In the genomic region with DNA sequence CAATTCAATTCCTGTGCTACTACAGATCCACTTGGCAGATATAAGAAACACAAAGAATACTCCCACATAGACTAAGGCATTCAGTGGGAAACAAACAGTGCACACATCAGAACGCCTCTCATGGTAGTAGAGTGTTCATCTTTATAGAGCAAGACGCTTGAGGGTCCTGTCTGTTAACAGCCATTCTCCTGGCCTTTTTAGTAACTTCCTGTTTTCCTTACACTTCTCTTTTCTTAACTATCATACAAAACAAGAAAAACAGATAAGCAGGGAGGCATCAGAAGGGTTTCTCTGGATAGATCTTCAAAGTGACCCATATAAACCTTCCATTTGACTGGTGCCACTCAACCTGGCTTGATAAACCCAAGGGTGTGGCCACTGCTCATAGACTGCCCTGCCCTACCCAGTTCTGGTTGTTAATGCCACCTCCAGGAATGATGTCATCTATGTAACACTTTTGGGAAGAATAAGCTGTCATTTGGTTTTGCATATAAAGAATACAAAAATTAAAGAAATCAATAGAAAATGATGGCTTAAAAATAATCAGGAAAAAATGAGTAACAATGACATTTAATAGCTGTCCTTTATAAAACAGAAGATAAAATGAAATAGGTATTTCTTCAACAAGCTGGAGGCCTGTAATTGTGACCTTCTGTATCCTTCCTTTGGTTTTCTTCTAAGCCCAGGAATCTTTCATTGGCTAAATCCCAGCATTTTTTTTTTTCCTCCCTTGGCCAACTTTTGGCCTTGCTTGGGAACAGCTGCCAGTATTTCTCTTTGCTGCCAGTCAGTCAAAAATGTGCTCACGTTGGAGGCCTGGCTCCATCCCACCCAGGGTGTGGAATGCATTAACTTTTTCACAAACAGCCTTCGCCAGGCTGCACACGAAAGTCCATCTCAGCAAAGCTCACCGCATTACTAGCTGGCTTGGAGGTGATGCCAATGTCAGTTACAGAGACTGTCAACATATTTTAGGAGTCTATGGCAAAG, we compare ENCODE assay signal across 12 cellular contexts.
DNase-seq lines count a peak whose midpoint lies in the region; ATAC-seq and TF ChIP-seq lines count a peak whose summit lies in the region.
"Had no signal": no experiment of that assay in that cellular context is flagged by ENCODE, and none has a peak within 500 bp of the region (broad histone marks: within the 10 kb centered on the region; RNA-seq: fewer than 3 reads in every experiment).

No MANE protein-coding gene starts in this region.

- no peaks in the 10 kb centered on the region for H4K20me1 ChIP-seq in fibroblast of lung (ENCODE audit: control insufficient read depth, extremely low read depth, insufficient read depth, low read length)

- H3K9ac ChIP-seq in fibroblast of lung (ENCODE audit: insufficient read depth, low read length), result no peak overlapping the region

- H3K9me3 ChIP-seq in SJSA1 (replicated peaks), result no peaks in the 10 kb centered on the region
- H3K9me3 ChIP-seq in fibroblast of lung (ENCODE audit: control insufficient read depth, insufficient read depth, low read depth, low read length), result no peaks in the 10 kb centered on the region
- H3K9me3 ChIP-seq: psoas muscle had no signal

- H2AFZ ChIP-seq in fibroblast of lung (ENCODE audit: low read length), result no peak overlapping the region

- no peaks in the 10 kb centered on the region for H3K27me3 Mint-ChIP-seq in activated naive CD4-positive, alpha-beta T cell treated with anti-CD3 and anti-CD28 coated beads, Interleukin-2, amount 50 U/mL, for 24 hours
- H3K27me3 Mint-ChIP-seq: activated CD8-positive, alpha-beta memory T cell treated with anti-CD3 and anti-CD28 coated beads, Interleukin-2, amount 10 ng/mL, durations not matched to agents 7 days and 5 days had no signal

- H3K27ac Mint-ChIP-seq in activated naive CD4-positive, alpha-beta T cell treated with anti-CD3 and anti-CD28 coated beads, Interleukin-2, amount 50 U/mL, for 24 hours, result peak overlapping the region; percentile 91

- H3K4me3 ChIP-seq in SJSA1, result no peak overlapping the region
- no peak overlapping the region for H3K4me3 ChIP-seq in fibroblast of lung (replicated peaks in 1 of 4; ENCODE audit: control extremely low read depth in 1 of 4, insufficient read depth in 1 of 4, low read depth in 3 of 4, low read length in 4 of 4)
- H3K4me3 ChIP-seq: psoas muscle had no signal

- no peaks in the 10 kb centered on the region for H3K27me3 ChIP-seq in SJSA1 (replicated peaks)
- H3K27me3 ChIP-seq in fibroblast of lung (ENCODE audit: control insufficient read depth, insufficient read depth, low read length), result no peaks in the 10 kb centered on the region

- peak overlapping the region; percentile 77 for H3K27ac ChIP-seq in SJSA1
- H3K27ac ChIP-seq in fibroblast of lung (ENCODE audit: insufficient read depth, low read length), result no peak overlapping the region
- H3K27ac ChIP-seq: psoas muscle had no signal

- H3K4me3 Mint-ChIP-seq in activated naive CD4-positive, alpha-beta T cell treated with anti-CD3 and anti-CD28 coated beads, Interleukin-2, amount 50 U/mL, for 24 hours, result peak overlapping the region; percentile 34
- H3K4me3 Mint-ChIP-seq: activated CD8-positive, alpha-beta memory T cell treated with anti-CD3 and anti-CD28 coated beads, Interleukin-2, amount 10 ng/mL, durations not matched to agents 7 days and 5 days had no signal

- H3K9me3 Mint-ChIP-seq in activated naive CD4-positive, alpha-beta T cell treated with anti-CD3 and anti-CD28 coated beads, Interleukin-2, amount 50 U/mL, for 24 hours, result peaks cover 6% of the 10 kb centered on the region

- no peak for ATAC-seq in GM18498 (IDR thresholded peaks at IDR 0.05; ENCODE audit: unreplicated experiment)
- ATAC-seq: activated CD8-positive, alpha-beta memory T cell treated with anti-CD3 and anti-CD28 coated beads, Interleukin-2, amount 10 ng/mL, durations not matched to agents 7 days and 5 days had no signal

- H3K4me1 ChIP-seq in SJSA1 (replicated peaks), result peaks cover 62% of the 10 kb centered on the region
- no peaks in the 10 kb centered on the region for H3K4me1 ChIP-seq in fibroblast of lung (ENCODE audit: control insufficient read depth, extremely low read depth, insufficient read depth, low read length)

- no peak for TF ChIP-seq CTCF in fibroblast of lung (conservative IDR thresholded peaks at IDR 0.05 in 1 of 2, IDR thresholded peaks at IDR 0.05 in 1 of 2; ENCODE audit: low read depth in 1 of 2, low read length in 2 of 2)

- no peak for DNase-seq in activated naive CD4-positive, alpha-beta T cell treated with anti-CD3 and anti-CD28 coated beads, Interleukin-2, amount 50 U/mL, for 16 hours
- peak; percentile 90 to 95 for DNase-seq in SJSA1 (ENCODE audit: low read depth in 1 of 2, low spot score in 2 of 2)
- DNase-seq in fibroblast of lung (ENCODE audit: low read depth in 2 of 2), result peak; percentile 63 to 84
- DNase-seq in stromal cell of bone marrow (ENCODE audit: low read depth), result peak; percentile 47
- no peak for DNase-seq in UCSD-AML1 (lab: John Stamatoyannopoulos, UW; ENCODE audit: unreplicated experiment)
- no peak for DNase-seq in COR-L47 (lab: John Stamatoyannopoulos, UW)
- DNase-seq: activated CD8-positive, alpha-beta memory T cell treated with anti-CD3 and anti-CD28 coated beads, Interleukin-2, amount 10 ng/mL, durations not matched to agents 7 days and 5 days; AML-193; stimulated activated CD8-positive, alpha-beta memory T cell treated with anti-CD3 and anti-CD28 coated beads, Interleukin-4, amount 100 ng/mL, for 48 hours had no signal

- H3K79me2 ChIP-seq in fibroblast of lung (ENCODE audit: control insufficient read depth, insufficient read depth, low read length), result no peaks in the 10 kb centered on the region

- peaks cover 39% of the 10 kb centered on the region for H3K36me3 Mint-ChIP-seq in activated naive CD4-positive, alpha-beta T cell treated with anti-CD3 and anti-CD28 coated beads, Interleukin-2, amount 50 U/mL, for 24 hours

- H3K36me3 ChIP-seq in SJSA1 (no peaks in the 10 kb centered on the region), fibroblast of lung (ENCODE audit: control insufficient read depth, insufficient read depth, low read length) (no peaks in the 10 kb centered on the region)

- H3K4me1 Mint-ChIP-seq in activated naive CD4-positive, alpha-beta T cell treated with anti-CD3 and anti-CD28 coated beads, Interleukin-2, amount 50 U/mL, for 24 hours, result peaks cover 49% of the 10 kb centered on the region

- no peak overlapping the region for H3K4me2 ChIP-seq in fibroblast of lung (ENCODE audit: extremely low read depth, insufficient read depth, low read length)

Comparison
In these comparisons a context has a peak if more than half of its experiments do, and no peak if none do; other contexts are left out.
1. DNase-seq: peak in SJSA1 (2 of 2), fibroblast of lung (2 of 2) and stromal cell of bone marrow (single experiment); none in activated naive CD4-positive, alpha-beta T cell treated with anti-CD3 and anti-CD28 coated beads, Interleukin-2, amount 50 U/mL, for 16 hours (single experiment), UCSD-AML1 (single experiment) and COR-L47 (single experiment).